ENCODE assay signal across 11 cellular contexts in the genomic region with DNA sequence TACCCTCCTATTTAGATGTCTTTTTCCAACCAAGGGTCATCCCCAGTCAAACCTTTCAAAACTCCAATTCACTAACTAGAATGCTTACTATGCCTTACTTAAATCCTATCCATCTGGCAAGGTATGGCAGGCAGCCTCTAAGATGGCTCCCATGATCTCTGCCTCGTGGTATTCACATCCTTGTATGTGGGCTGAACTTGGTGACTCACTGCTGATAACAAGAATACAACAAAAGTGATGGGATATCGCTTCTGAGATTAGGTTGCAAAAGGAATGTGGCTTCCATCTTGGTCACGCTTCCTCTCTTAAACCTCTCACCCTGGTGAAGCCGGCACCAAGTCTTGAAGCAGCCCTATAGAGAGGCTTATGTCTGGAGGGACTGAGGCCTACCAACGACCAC. TPM values are rescaled to one million over a fixed set of nuclear protein-coding genes. Genes with fewer than 3 reads are reported as not detected.
DNase-seq lines count a peak whose midpoint lies in the region; TF ChIP-seq lines count a peak whose summit lies in the region.
"Had no signal": no experiment of that assay in that cellular context is flagged by ENCODE, and none has a peak within 500 bp of the region (broad histone marks: within the 10 kb centered on the region; RNA-seq: fewer than 3 reads in every experiment).

No MANE protein-coding gene starts in this region.

- no peaks in the 10 kb centered on the region for H3K27me3 ChIP-seq in MG63
- no peaks in the 10 kb centered on the region for H3K27me3 ChIP-seq in HAP-1 (ENCODE audit: low read depth)
- H3K27me3 ChIP-seq: Peyer's patch had no signal

- in situ Hi-C loops in HAP-1 (cut with MboI; ENCODE audit: low sequenced_read_pairs), result no loop called here

- intact Hi-C loops in head of caudate nucleus (cut with DNase I), result no loop called here

- TF ChIP-seq CTCF in choroid plexus epithelial cell (conservative IDR thresholded peaks at IDR 0.05; ENCODE audit: low read depth, low read length), result no peak

- H3K4me3 ChIP-seq in MG63, result no peak overlapping the region
- H3K4me3 ChIP-seq in choroid plexus epithelial cell (ENCODE audit: low read depth, low read length), result no peak overlapping the region
- H3K4me3 ChIP-seq in HAP-1, result no peak overlapping the region
- H3K4me3 ChIP-seq: Peyer's patch had no signal

- no peaks in the 10 kb centered on the region for H3K9me3 ChIP-seq in MG63
- H3K9me3 ChIP-seq in HAP-1, result no peaks in the 10 kb centered on the region
- H3K9me3 ChIP-seq: Peyer's patch had no signal

- no peaks in the 10 kb centered on the region for H3K4me1 ChIP-seq in HAP-1

- no peaks in the 10 kb centered on the region for H3K36me3 ChIP-seq in MG63
- H3K36me3 ChIP-seq in HAP-1 (replicated peaks), result no peaks in the 10 kb centered on the region
- H3K36me3 ChIP-seq: Peyer's patch had no signal

- peak; percentile 81 for DNase-seq in EH (ENCODE audit: low read depth)
- DNase-seq in MG63, result peak; percentile 32
- peak; percentile 86 for DNase-seq in choroid plexus epithelial cell (ENCODE audit: low read depth)
- DNase-seq in non-pigmented ciliary epithelial cell (ENCODE audit: low read depth), result peak; percentile 89
- no peak for DNase-seq in HAP-1 (ENCODE audit: low spot score in 2 of 2)
- no peak for DNase-seq in head of caudate nucleus
- no peak for DNase-seq in NCI-H1092 (lab: John Stamatoyannopoulos, UW)
- DNase-seq: activated naive CD8-positive, alpha-beta T cell treated with anti-CD3 and anti-CD28 coated beads, Interleukin-2, amount 10 ng/mL, durations not matched to agents 7 days and 5 days; NCI-H1436; Peyer's patch had no signal

RNA-seq across cellular contexts. Expression of gene UPB1, which starts 29.6 kb away (rescaled TPM):
- total RNA-seq in MG63 (2014; rRNA removed; shearing (Covaris generic); ENCODE audit: low replicate concordance), result not detected in 2 replicates
- total RNA-seq: H1 had no signal

RNA-seq across cellular contexts. Expression of gene ADORA2A, which starts 38.2 kb away (rescaled TPM):
- total RNA-seq in MG63 (2014; rRNA removed; shearing (Covaris generic); ENCODE audit: low replicate concordance), result 0.16 and 2.0 TPM in 2 replicates

Comparison
In these comparisons a context has a peak if more than half of its experiments do, and no peak if none do; other contexts are left out.
1. DNase-seq: peak in EH (single experiment), MG63 (single experiment), choroid plexus epithelial cell (single experiment) and non-pigmented ciliary epithelial cell (single experiment); none in HAP-1 (0 of 2), head of caudate nucleus (0 of 42) and NCI-H1092 (single experiment).